Comparison of ENCODE assay signal across 1 cellular context in genomic region chr9:76472925-76473324, GRCh38.
TF ChIP-seq lines count a peak whose summit lies in the region.

No MANE protein-coding gene starts in this region.

TF ChIP-seq in HEK293, 187 proteins besides CTCF, POLR2A, EP300 and RAD21 (continued from another document and continues in another):
- TF ChIP-seq REST (tag by site-specific recombination; IDR thresholded peaks at IDR 0.05) (no peak), ZSCAN4 (tag by site-specific recombination; IDR thresholded peaks at IDR 0.05) (no peak), ZSCAN16 (tag by site-specific recombination; IDR thresholded peaks at IDR 0.05) (no peak), ZFHX2 (tag by site-specific recombination; conservative IDR thresholded peaks at IDR 0.05) (no peak), ZNF48 (tag by site-specific recombination; IDR thresholded peaks at IDR 0.05) (no peak), ZNF138 (tag by site-specific recombination; IDR thresholded peaks at IDR 0.05; ENCODE audit: borderline replicate concordance) (no peak), GLI2 (tag by site-specific recombination; IDR thresholded peaks at IDR 0.05; ENCODE audit: borderline replicate concordance, low read depth) (no peak), ZNF664 (tag by site-specific recombination; IDR thresholded peaks at IDR 0.05) (no peak), HIC1 (tag by site-specific recombination; IDR thresholded peaks at IDR 0.05) (no peak), SP7 (tag by site-specific recombination; IDR thresholded peaks at IDR 0.05) (peak; percentile 60; the same call in 1 of the 2 replicates), ZNF585B (tag by site-specific recombination; IDR thresholded peaks at IDR 0.05) (no peak), ZSCAN23 (tag by site-specific recombination; IDR thresholded peaks at IDR 0.05) (no peak), ZNF600 (tag by site-specific recombination; IDR thresholded peaks at IDR 0.05) (no peak), ZNF473 (tag by site-specific recombination; IDR thresholded peaks at IDR 0.05) (no peak), ZNF350 (tag by site-specific recombination; IDR thresholded peaks at IDR 0.05) (no peak), ZNF626 (tag by site-specific recombination; IDR thresholded peaks at IDR 0.05) (no peak), SP2 (tag by site-specific recombination; IDR thresholded peaks at IDR 0.05) (no peak), ZFP69B (tag by site-specific recombination; IDR thresholded peaks at IDR 0.05) (no peak), YY2 (tag by site-specific recombination; IDR thresholded peaks at IDR 0.05) (no peak), ZNF26 (tag by site-specific recombination; IDR thresholded peaks at IDR 0.05) (no peak), MYNN (tag by site-specific recombination; IDR thresholded peaks at IDR 0.05; ENCODE audit: borderline replicate concordance) (no peak), ZNF121 (tag by site-specific recombination; IDR thresholded peaks at IDR 0.05) (no peak), ZNF335 (tag by site-specific recombination; conservative IDR thresholded peaks at IDR 0.05) (peak; percentile 24; the same call in 1 of the 2 replicates), ZNF830 (tag by site-specific recombination; IDR thresholded peaks at IDR 0.05; ENCODE audit: low read depth) (no peak), ZNF394 (tag by site-specific recombination; IDR thresholded peaks at IDR 0.05; ENCODE audit: borderline replicate concordance) (peak; percentile 68; the same call in 1 of the 2 replicates), ZNF174 (tag by site-specific recombination; IDR thresholded peaks at IDR 0.05) (no peak), ZNF660 (tag by site-specific recombination; IDR thresholded peaks at IDR 0.05) (no peak), ZNF514 (tag by site-specific recombination; IDR thresholded peaks at IDR 0.05) (no peak), ZNF398 (tag by site-specific recombination; IDR thresholded peaks at IDR 0.05) (no peak), ZNF157 (tag by site-specific recombination; IDR thresholded peaks at IDR 0.05) (no peak), KLF1 (tag by site-specific recombination; IDR thresholded peaks at IDR 0.05) (no peak), ZNF530 (tag by site-specific recombination; IDR thresholded peaks at IDR 0.05; ENCODE audit: low read depth) (no peak), PRDM6 (tag by site-specific recombination; IDR thresholded peaks at IDR 0.05) (no peak), KLF10 (tag by site-specific recombination; IDR thresholded peaks at IDR 0.05) (no peak), PRDM10 (tag by site-specific recombination; IDR thresholded peaks at IDR 0.05) (peak; percentile 84), ZNF561 (tag by site-specific recombination; IDR thresholded peaks at IDR 0.05; ENCODE audit: borderline replicate concordance) (no peak), ZBTB26 (tag by site-specific recombination; optimal IDR thresholded peaks at IDR 0.05) (no peak), ZNF404 (tag by site-specific recombination; IDR thresholded peaks at IDR 0.05) (no peak), ZNF280D (tag by site-specific recombination; IDR thresholded peaks at IDR 0.05) (no peak)
